In genomic region chr15:73573572-73573971, GRCh38 we compare ENCODE assay signal across 13 cellular contexts. TPM values are rescaled to one million over a fixed set of nuclear protein-coding genes. Genes with fewer than 3 reads are reported as not detected.
DNase-seq lines count a peak whose midpoint lies in the region; FAIRE-seq and TF ChIP-seq lines count a peak whose summit lies in the region.
"Had no signal": no experiment of that assay in that cellular context is flagged by ENCODE, and none has a peak within 500 bp of the region (broad histone marks: within the 10 kb centered on the region; RNA-seq: fewer than 3 reads in every experiment).

No MANE protein-coding gene starts in this region.

- H3K27me3 ChIP-seq in osteoblast (ENCODE audit: insufficient read depth, low read length), result no peaks in the 10 kb centered on the region
- H3K27me3 ChIP-seq: SJCRH30 had no signal

- H3K9me3 ChIP-seq in osteoblast (ENCODE audit: low read depth, low read length), result no peaks in the 10 kb centered on the region
- H3K9me3 ChIP-seq: SJCRH30 had no signal

- H2AFZ ChIP-seq in osteoblast (ENCODE audit: low read length), result no peak overlapping the region

- H3K36me3 ChIP-seq in osteoblast (ENCODE audit: insufficient read depth, low read length), result peaks cover 71% of the 10 kb centered on the region

- no peak for TF ChIP-seq POLR2A in H54 (IDR thresholded peaks at IDR 0.05; ENCODE audit: low read depth, low read length)

- peaks cover 3% of the 10 kb centered on the region for H3K79me2 ChIP-seq in osteoblast (ENCODE audit: insufficient read depth, low read length)

- peaks cover 3% of the 10 kb centered on the region for H4K20me1 ChIP-seq in osteoblast (ENCODE audit: insufficient read depth, low read length)

- H3K27ac ChIP-seq in VCaP (peak overlapping the region; percentile 49), osteoblast (ENCODE audit: low read depth, low read length) (peak overlapping the region; percentile 1)

- no peak for TF ChIP-seq CTCF in VCaP (conservative IDR thresholded peaks at IDR 0.05)
- TF ChIP-seq CTCF in fibroblast of villous mesenchyme (IDR thresholded peaks at IDR 0.05; ENCODE audit: insufficient read depth, low read depth, low read length), result no peak
- TF ChIP-seq CTCF in osteoblast (IDR thresholded peaks at IDR 0.05; ENCODE audit: extremely low read depth, low read depth, low read length), result no peak

- H3K4me1 ChIP-seq in osteoblast (ENCODE audit: insufficient read depth, low read length), result no peaks in the 10 kb centered on the region

- peak; percentile 13 for DNase-seq in EL
- DNase-seq in fibroblast of villous mesenchyme (ENCODE audit: low read depth), result peak; percentile 93
- DNase-seq in osteoblast (ENCODE audit: insufficient read length, low spot score, missing footprints), result peak; percentile 58
- no peak for DNase-seq in activated CD4-positive, CD25-positive, alpha-beta regulatory T cell (lab: John Stamatoyannopoulos, UW)
- DNase-seq in foreskin melanocyte, result no peak
- DNase-seq in H54 (ENCODE audit: insufficient read length, low spot score), result no peak
- no peak for DNase-seq in H4 (ENCODE audit: low spot score)
- DNase-seq: activated CD4-positive, alpha-beta T cell treated with anti-CD3 and anti-CD28 coated beads, Interleukin-2, amount 10 ng/mL, durations not matched to agents 24 days and 14 days; activated naive CD8-positive, alpha-beta T cell treated with anti-CD3 and anti-CD28 coated beads for 36 hours; mesendoderm; NCI-H187 treated with DMSO at 0.1 percent for 48 hours; SJCRH30 had no signal

- FAIRE-seq in H54 (lab: Jason Lieb, UNC), result no peak

- H3K4me2 ChIP-seq in osteoblast (ENCODE audit: insufficient read depth, low read length), result no peak overlapping the region

- H3K4me3 ChIP-seq in fibroblast of villous mesenchyme (ENCODE audit: low read depth, low read length) (no peak overlapping the region), osteoblast (ENCODE audit: insufficient read depth, low read length) (no peak overlapping the region)
- H3K4me3 ChIP-seq: SJCRH30 had no signal

RNA-seq across cellular contexts. Expression of gene NPTN, which starts 59.6 kb away (rescaled TPM):
- 137 and 146 TPM in 2 replicates for total RNA-seq in fibroblast of villous mesenchyme
- 116 and 130 TPM in 2 replicates for total RNA-seq in osteoblast
- 178 and 199 TPM in 2 replicates for total RNA-seq in H4 (2014; rRNA removed; shearing (Covaris generic))

Comparison
In these comparisons a context has a peak if more than half of its experiments do, and no peak if none do; other contexts are left out.
1. DNase-seq: peak in EL (single experiment), fibroblast of villous mesenchyme (single experiment) and osteoblast (single experiment); none in activated CD4-positive, CD25-positive, alpha-beta regulatory T cell (0 of 4), foreskin melanocyte (single experiment), H54 (single experiment) and H4 (single experiment).